In genomic region chr16:53771655-53772497, GRCh38 we compare ENCODE assay signal across 26 cellular contexts.
DNase-seq lines count a peak whose midpoint lies in the region; ATAC-seq and TF ChIP-seq lines count a peak whose summit lies in the region.
"Had no signal": no experiment of that assay in that cellular context is flagged by ENCODE, and none has a peak within 500 bp of the region (broad histone marks: within the 10 kb centered on the region; RNA-seq: fewer than 3 reads in every experiment).

No MANE protein-coding gene starts in this region.

- H3K9me3 ChIP-seq in left ventricle myocardium inferior (replicated peaks) (no peaks in the 10 kb centered on the region), mucosa of descending colon (no peaks in the 10 kb centered on the region)
- H3K9me3 ChIP-seq: right lobe of liver had no signal

- peaks cover 21 to 33% of the 10 kb centered on the region in 2 donors for H3K4me1 Mint-ChIP-seq in natural killer cell treated with Interleukin-12 subunit alpha and Interleukin-12 subunit beta and Interleukin-15 and Interleukin-18, amount 100 ng/mL, for 72 hours (ENCODE audit: low read depth in 2 of 2)

- H3K36me3 ChIP-seq in left ventricle myocardium inferior (no peaks in the 10 kb centered on the region), mucosa of descending colon (ENCODE audit: low read depth) (no peaks in the 10 kb centered on the region)
- H3K36me3 ChIP-seq: right lobe of liver had no signal

- DNase-seq in left ventricle myocardium inferior (no peak), Right ventricle myocardium inferior (ENCODE audit: missing footprints) (no peak), mucosa of descending colon (no peak), hypothalamus (lab: John Stamatoyannopoulos, UW) (no peak), HuH-7.5 (ENCODE audit: low spot score) (no peak), sciatic nerve (ENCODE audit: low spot score) (no peak)
- no peak for DNase-seq in natural killer cell treated with Interleukin-12 subunit alpha and Interleukin-12 subunit beta and Interleukin-15 and Interleukin-18, amount 100 ng/mL, for 72 hours (ENCODE audit: low spot score)
- DNase-seq: activated CD4-positive, alpha-beta T cell treated with anti-CD3 and anti-CD28 coated beads for 4 hours; activated T-cell treated with anti-CD3 and anti-CD28 coated beads, Interleukin-2, amount 50 U/mL, for 24 hours; effector memory CD8-positive, alpha-beta T cell; EL; HCEC 1CT; hippocampal formation; Kasumi-1; left ventricle myocardium superior; NCI-H1092 treated with DMSO at 0.1 percent for 48 hours; NCI-H2029 treated with DMSO at 0.1 percent for 48 hours; NCI-H226; NCI-H748 treated with DMSO at 0.1 percent for 48 hours; OCI-M1; right lobe of liver; SHP77; trophoblast cell had no signal

- H3K27ac ChIP-seq in left ventricle myocardium inferior (replicated peaks): peak overlapping the region; percentile 16
- H3K27ac ChIP-seq in VCaP: peak overlapping the region; percentile 70
- H3K27ac ChIP-seq: coronary artery, right lobe of liver had no signal

- TF ChIP-seq CTCF in left ventricle myocardium inferior (IDR thresholded peaks at IDR 0.05; ENCODE audit: borderline replicate concordance) (no peak), VCaP (conservative IDR thresholded peaks at IDR 0.05) (no peak), mucosa of descending colon (IDR thresholded peaks at IDR 0.05) (no peak)

- H3K4me3 Mint-ChIP-seq in natural killer cell treated with Interleukin-12 subunit alpha and Interleukin-12 subunit beta and Interleukin-15 and Interleukin-18, amount 100 ng/mL, for 72 hours: no peak overlapping the region
- H3K4me3 Mint-ChIP-seq: activated T-cell treated with anti-CD3 and anti-CD28 coated beads, Interleukin-2, amount 50 U/mL, for 24 hours; effector memory CD8-positive, alpha-beta T cell; neural crest cell had no signal

- intact Hi-C loops in left ventricle myocardium inferior (cut with micrococcal nuclease): loop anchor here (10.0 kb wide), 1 partner anchor 1373 kb away; no protein-coding TSS in a partner anchor
- intact Hi-C loops in Right ventricle myocardium inferior (cut with DNase I): loop anchor here (5.0 to 10.0 kb wide), 4 partner anchors 515 to 1603 kb away; partner anchors contain the start of gene IRX3
- intact Hi-C loops in mucosa of descending colon (cut with DNase I, micrococcal nuclease): no loop called here
- intact Hi-C loops in sciatic nerve (cut with DNase I): no loop called here

- H3K27me3 Mint-ChIP-seq in natural killer cell treated with Interleukin-12 subunit alpha and Interleukin-12 subunit beta and Interleukin-15 and Interleukin-18, amount 100 ng/mL, for 72 hours: no peaks in the 10 kb centered on the region
- H3K27me3 Mint-ChIP-seq: activated T-cell treated with anti-CD3 and anti-CD28 coated beads, Interleukin-2, amount 50 U/mL, for 24 hours; effector memory CD8-positive, alpha-beta T cell had no signal

- no peaks in the 10 kb centered on the region for H3K27me3 ChIP-seq in left ventricle myocardium inferior (ENCODE audit: low read depth)
- H3K27me3 ChIP-seq: right lobe of liver had no signal

- ATAC-seq in Right ventricle myocardium inferior (no peak), mucosa of descending colon (peak; percentile 57), sciatic nerve (no peak)
- ATAC-seq in natural killer cell treated with Interleukin-12 subunit alpha and Interleukin-12 subunit beta and Interleukin-15 and Interleukin-18, amount 100 ng/mL, for 72 hours: no peak
- ATAC-seq: effector memory CD8-positive, alpha-beta T cell; left ventricle myocardium superior; right lobe of liver had no signal

- H3K4me1 ChIP-seq in left ventricle myocardium inferior (peaks cover 87% of the 10 kb centered on the region), mucosa of descending colon (ENCODE audit: low read depth) (peaks cover 52% of the 10 kb centered on the region)

- H3K4me3 ChIP-seq in left ventricle myocardium inferior (no peak overlapping the region), mucosa of descending colon (no peak overlapping the region)
- H3K4me3 ChIP-seq: coronary artery, right lobe of liver had no signal

- no peaks in the 10 kb centered on the region for H3K9me3 Mint-ChIP-seq in natural killer cell treated with Interleukin-12 subunit alpha and Interleukin-12 subunit beta and Interleukin-15 and Interleukin-18, amount 100 ng/mL, for 72 hours
- H3K9me3 Mint-ChIP-seq: activated T-cell treated with anti-CD3 and anti-CD28 coated beads, Interleukin-2, amount 50 U/mL, for 24 hours; effector memory CD8-positive, alpha-beta T cell; neural crest cell had no signal

- no peaks in the 10 kb centered on the region for H3K36me3 Mint-ChIP-seq in natural killer cell treated with Interleukin-12 subunit alpha and Interleukin-12 subunit beta and Interleukin-15 and Interleukin-18, amount 100 ng/mL, for 72 hours

- H3K27ac Mint-ChIP-seq in natural killer cell treated with Interleukin-12 subunit alpha and Interleukin-12 subunit beta and Interleukin-15 and Interleukin-18, amount 100 ng/mL, for 72 hours: no peak overlapping the region
- H3K27ac Mint-ChIP-seq: activated T-cell treated with anti-CD3 and anti-CD28 coated beads, Interleukin-2, amount 50 U/mL, for 24 hours; effector memory CD8-positive, alpha-beta T cell had no signal

Comparison
In these comparisons a context has a peak if more than half of its experiments do, and no peak if none do; other contexts are left out.
1. intact Hi-C loops: an anchor here in left ventricle myocardium inferior (10.0 kb wide) and Right ventricle myocardium inferior (5.0 to 10.0 kb wide); none called in mucosa of descending colon and sciatic nerve.